23 cellular contexts compared by ENCODE assay signal in the genomic region with DNA sequence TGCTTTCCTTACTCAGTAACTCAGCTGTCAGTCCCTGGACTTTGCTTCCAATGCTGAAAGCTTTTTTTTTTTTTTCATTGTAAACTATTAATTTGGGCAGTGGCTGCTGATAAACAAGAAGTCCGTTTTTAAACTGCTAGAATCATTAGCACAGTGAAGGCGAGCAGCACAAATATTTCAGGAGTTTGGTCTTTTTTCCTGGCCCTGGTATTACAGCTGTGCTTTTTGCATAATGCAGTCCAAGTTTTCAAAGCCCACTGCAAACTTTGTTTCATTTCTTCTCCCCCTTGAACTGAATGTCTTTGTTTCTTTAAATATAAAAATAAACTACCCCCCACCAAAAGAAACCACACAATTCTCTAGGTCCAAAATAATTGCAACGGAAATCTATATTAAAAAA. TPM values are rescaled to one million over a fixed set of nuclear protein-coding genes. Genes with fewer than 3 reads are reported as not detected.
DNase-seq lines count a peak whose midpoint lies in the region; ATAC-seq, FAIRE-seq and TF ChIP-seq lines count a peak whose summit lies in the region.
"Had no signal": no experiment of that assay in that cellular context is flagged by ENCODE, and none has a peak within 500 bp of the region (broad histone marks: within the 10 kb centered on the region; RNA-seq: fewer than 3 reads in every experiment).

No MANE protein-coding gene starts in this region.

- H3K4me2 ChIP-seq in SK-N-SH = peak overlapping the region; percentile 45
- H3K4me2 ChIP-seq in astrocyte (ENCODE audit: low read length) = peak overlapping the region; percentile 94
- no peak overlapping the region for H3K4me2 ChIP-seq in neural progenitor cell

- H3K4me3 Mint-ChIP-seq in astrocyte (ENCODE audit: unreplicated experiment) (no peak overlapping the region), neural progenitor cell (no peak overlapping the region)
- H3K4me3 Mint-ChIP-seq: activated T-cell treated with anti-CD3 and anti-CD28 coated beads, Interleukin-2, amount 50 U/mL, for 4 hours; neural crest cell had no signal

- peaks cover 3% of the 10 kb centered on the region for H3K4me1 Mint-ChIP-seq in astrocyte (ENCODE audit: low read depth, unreplicated experiment)
- H3K4me1 Mint-ChIP-seq in neural progenitor cell = peaks cover 24% of the 10 kb centered on the region
- H3K4me1 Mint-ChIP-seq: neural crest cell had no signal

- H3K36me3 Mint-ChIP-seq in astrocyte (ENCODE audit: low read depth, unreplicated experiment) (no peaks in the 10 kb centered on the region), neural progenitor cell (no peaks in the 10 kb centered on the region)

- TF ChIP-seq POLR2A in stomach (IDR thresholded peaks at IDR 0.05) (no peak), body of pancreas (IDR thresholded peaks at IDR 0.05) (no peak)

- H3K9me2 ChIP-seq in SK-N-SH = no peaks in the 10 kb centered on the region

- H3K27ac Mint-ChIP-seq in astrocyte (ENCODE audit: unreplicated experiment) (no peak overlapping the region), neural progenitor cell (no peak overlapping the region)

- peaks cover 56% of the 10 kb centered on the region for H3K27me3 Mint-ChIP-seq in astrocyte (ENCODE audit: low read depth, unreplicated experiment)
- H3K27me3 Mint-ChIP-seq in neural progenitor cell (ENCODE audit: insufficient read depth, low read depth) = peaks cover 26% of the 10 kb centered on the region

- H3K9me3 Mint-ChIP-seq in astrocyte (ENCODE audit: unreplicated experiment) (peaks cover 7% of the 10 kb centered on the region), neural progenitor cell (no peaks in the 10 kb centered on the region)
- H3K9me3 Mint-ChIP-seq: activated T-cell treated with anti-CD3 and anti-CD28 coated beads, Interleukin-2, amount 50 U/mL, for 4 hours; neural crest cell had no signal

- intact Hi-C loops in stomach (cut with DNase I; ENCODE audit: low total_unique reads) = no loop called here
- intact Hi-C loops in body of pancreas (cut with DNase I) = no loop called here

- POLR2A ChIA-PET in SK-N-SH (lab: Yijun Ruan, JAX) = no interaction called here

- WGBS in SK-N-SH (ENCODE audit: low lambda C conversion rate) = 43% methylated on average over 3 of the region's 3 CpGs
- 31 to 43% (median 37%) methylated on average over 3 of the region's 3 CpGs for WGBS in stomach, 5 donors
- WGBS in body of pancreas, 2 donors = 16 to 30% methylated on average over 3 of the region's 3 CpGs

- no peaks in the 10 kb centered on the region for H3K79me2 ChIP-seq in SK-N-SH (ENCODE audit: insufficient read depth)
- H3K79me2 ChIP-seq in astrocyte (ENCODE audit: insufficient read depth, low read length) = peaks cover 85% of the 10 kb centered on the region
- H3K79me2 ChIP-seq in neural progenitor cell (ENCODE audit: low read depth) = no peaks in the 10 kb centered on the region

- H3K9me3 ChIP-seq in SK-N-SH = no peaks in the 10 kb centered on the region
- H3K9me3 ChIP-seq in astrocyte (ENCODE audit: insufficient read depth, low read depth, low read length) = peaks cover 2% of the 10 kb centered on the region
- no peaks in the 10 kb centered on the region for H3K9me3 ChIP-seq in stomach
- H3K9me3 ChIP-seq in body of pancreas = no peaks in the 10 kb centered on the region
- no peaks in the 10 kb centered on the region for H3K9me3 ChIP-seq in neural progenitor cell (ENCODE audit: low read depth)
- H3K9me3 ChIP-seq: esophagus muscularis mucosa, Peyer's patch had no signal

- H3K4me1 ChIP-seq in SK-N-SH (ENCODE audit: control insufficient read depth in 1 of 2, insufficient read depth in 2 of 2, low read depth in 1 of 2, low read length in 1 of 2) (peaks cover 0 to 34% of the 10 kb centered on the region in 2 experiments; a peak in 2 of 4 replicates), astrocyte (ENCODE audit: insufficient read depth, low read length) (peaks cover 65% of the 10 kb centered on the region), stomach (peaks cover 0 to 2% (median under 1%) of the 10 kb centered on the region in 4 donors), body of pancreas (peaks cover under 1% of the 10 kb centered on the region), neural progenitor cell (no peaks in the 10 kb centered on the region)

- H3K9ac ChIP-seq in SK-N-SH (peak overlapping the region; percentile 61; the same call in 1 of the 2 replicates), astrocyte (ENCODE audit: low read length) (peak overlapping the region; percentile 95), neural progenitor cell (no peak overlapping the region)

- TF ChIP-seq CTCF in SK-N-SH (IDR thresholded peaks at IDR 0.05) = no peak
- no peak for TF ChIP-seq CTCF in astrocyte (IDR thresholded peaks at IDR 0.05; ENCODE audit: insufficient read depth, low read depth, low read length)
- no peak for TF ChIP-seq CTCF in stomach (IDR thresholded peaks at IDR 0.05)
- no peak for TF ChIP-seq CTCF in body of pancreas (IDR thresholded peaks at IDR 0.05)
- no peak for TF ChIP-seq CTCF in neural progenitor cell (IDR thresholded peaks at IDR 0.05)

- no peak for FAIRE-seq in astrocyte (lab: Jason Lieb, UNC)

- no peak for TF ChIP-seq RAD21 in SK-N-SH (IDR thresholded peaks at IDR 0.05; ENCODE audit: low read length)

- H3K36me3 ChIP-seq in SK-N-SH (replicated peaks in 1 of 2; ENCODE audit: control insufficient read depth in 1 of 2, insufficient read depth in 2 of 2, low read length in 1 of 2) (no peaks in the 10 kb centered on the region), astrocyte (ENCODE audit: insufficient read depth, low read length) (no peaks in the 10 kb centered on the region), stomach (no peaks in the 10 kb centered on the region), body of pancreas (replicated peaks in 1 of 2; ENCODE audit: insufficient read depth in 1 of 2, low read depth in 2 of 2) (no peaks in the 10 kb centered on the region), neural progenitor cell (no peaks in the 10 kb centered on the region)
- H3K36me3 ChIP-seq: esophagus muscularis mucosa, Peyer's patch had no signal

- H4K20me1 ChIP-seq in SK-N-SH (ENCODE audit: insufficient read depth) (no peaks in the 10 kb centered on the region), astrocyte (ENCODE audit: insufficient read depth, low read length) (peaks cover under 1% of the 10 kb centered on the region), neural progenitor cell (ENCODE audit: low read depth) (peaks cover 9% of the 10 kb centered on the region)

- H2AFZ ChIP-seq in SK-N-SH (ENCODE audit: low read depth) (peak overlapping the region; percentile 18), astrocyte (ENCODE audit: low read depth, low read length) (no peak overlapping the region), neural progenitor cell (replicated peaks) (no peak overlapping the region)

- ATAC-seq in SK-N-SH treated with all-trans-retinoic acid at 6 μM for 48 hours (no peak), body of pancreas (no peak), HG03159 (IDR thresholded peaks at IDR 0.05; ENCODE audit: unreplicated experiment) (no peak)
- ATAC-seq: activated T-cell treated with anti-CD3 and anti-CD28 coated beads, Interleukin-2, amount 50 U/mL, for 4 hours; left colon had no signal

- H3F3A ChIP-seq in SK-N-SH (replicated peaks; ENCODE audit: insufficient read depth) = peaks cover 30% of the 10 kb centered on the region
- peaks cover 13% of the 10 kb centered on the region for H3F3A ChIP-seq in neural progenitor cell (ENCODE audit: low read depth)

- H3K27ac ChIP-seq in SK-N-SH (ENCODE audit: low read depth in 2 of 2, low read length in 1 of 2) (peak overlapping the region in 1 of 2 experiments; percentile 91; a peak in 2 of 4 replicates), astrocyte (ENCODE audit: low read depth, low read length) (peak overlapping the region; percentile 100), stomach (peak overlapping the region in 3 of 5 donors; percentile 30 to 59 (median 42)), body of pancreas (peak overlapping the region in 1 of 4 donors; percentile 46), neural progenitor cell (no peak overlapping the region)
- H3K27ac ChIP-seq: 22Rv1, C4-2B, esophagus muscularis mucosa had no signal

- no peaks in the 10 kb centered on the region for H3K27me3 ChIP-seq in SK-N-SH (ENCODE audit: insufficient read depth)
- no peaks in the 10 kb centered on the region for H3K27me3 ChIP-seq in astrocyte (ENCODE audit: insufficient read depth, low read length)
- H3K27me3 ChIP-seq in stomach = peaks cover 0 to 42% (median 4%) of the 10 kb centered on the region in 3 donors
- no peaks in the 10 kb centered on the region for H3K27me3 ChIP-seq in body of pancreas
- H3K27me3 ChIP-seq in neural progenitor cell = peaks cover 58% of the 10 kb centered on the region

- CTCF ChIA-PET in SK-N-SH (lab: Yijun Ruan, JAX) = interaction anchor here (2.1 kb wide), 1 partner anchor 11 kb away, joined by 5 read pairs; no protein-coding TSS in a partner anchor

- TF ChIP-seq EP300 in SK-N-SH (IDR thresholded peaks at IDR 0.05; ENCODE audit: borderline replicate concordance in 1 of 2, low read depth in 1 of 2, low read length in 1 of 2) (no peak), stomach (IDR thresholded peaks at IDR 0.05) (no peak)

- DNase-seq in SK-N-SH (no peak), astrocyte (ENCODE audit: low read depth) (no peak), iris pigment epithelial cell (ENCODE audit: low read depth) (peak; percentile 41), stomach (no peak), body of pancreas (no peak), neural progenitor cell (ENCODE audit: low spot score) (no peak)
- DNase-seq: activated CD8-positive, alpha-beta memory T cell treated with anti-CD3 and anti-CD28 coated beads for 24 hours; activated naive CD4-positive, alpha-beta T cell treated with Interleukin-2 at 50 U/mL for 16 hours; activated T-cell treated with anti-CD3 and anti-CD28 coated beads, Interleukin-2, amount 50 U/mL, for 4 hours; anterior cingulate cortex; effector memory CD4-positive, alpha-beta T cell; glutamatergic neuron; left colon; NCI-H2029; NCI-H345; Peyer's patch; stimulated activated CD8-positive, alpha-beta memory T cell treated with anti-CD3 and anti-CD28 coated beads, Interleukin-4, amount 100 ng/mL, for 48 hours had no signal

- H3K4me3 ChIP-seq in SK-N-SH (ENCODE audit: low read depth in 2 of 2, low read length in 1 of 2) = peak overlapping the region in 1 of 2 experiments; percentile 18; a peak in 1 of 4 replicates
- peak overlapping the region; percentile 36 for H3K4me3 ChIP-seq in astrocyte (ENCODE audit: insufficient read depth, low read depth, low read length)
- H3K4me3 ChIP-seq in stomach = no peak overlapping the region
- H3K4me3 ChIP-seq in body of pancreas = no peak overlapping the region
- H3K4me3 ChIP-seq in neural progenitor cell = no peak overlapping the region
- H3K4me3 ChIP-seq: esophagus muscularis mucosa, Peyer's patch had no signal

TF ChIP-seq in SK-N-SH, 30 proteins besides CTCF, POLR2A, EP300 and RAD21 (continues in another document):
- TF ChIP-seq RCOR1 (IDR thresholded peaks at IDR 0.05; ENCODE audit: low read length) = no peak

RNA-seq across cellular contexts. Expression of gene GLIS1, which starts 6.6 kb away (rescaled TPM):
- polyA plus RNA-seq in SK-N-SH (2012; rRNA removed) (0.05 and 0.13 TPM in 2 replicates), stomach (1 to 10 TPM in 2 of 3 donors, under 1 TPM in 1; 0.20 to 1.7 (median 1.1) TPM)
- 0.06 and 0.09 TPM in 2 replicates for polyA plus RNA-seq in SK-N-SH (2012; cell fraction: cytosol; rRNA removed)
- 0.15 and 0.25 TPM in 2 replicates for polyA plus RNA-seq in SK-N-SH (2012; cell fraction: nucleus; rRNA removed)
- total RNA-seq in astrocyte (0.07 TPM in 1 of 2 replicates, not detected in the other), stomach (1 to 10 TPM in 1 of 5 donors, under 1 TPM in 3, not detected in 1; 0.29 to 4.8 (median 0.50) TPM), body of pancreas (under 1 TPM in 1 of 2 donors, not detected in 1; 0.33 TPM), neural progenitor cell (ENCODE audit: low replicate concordance) (not detected in 2 replicates)
- total RNA-seq: activated T-cell treated with anti-CD3 and anti-CD28 coated beads, Interleukin-2, amount 50 U/mL, for 4 hours; neural crest cell had no signal
